1 cellular context compared by ENCODE assay signal in genomic region chr16:13436641-13437423, GRCh38.
TF ChIP-seq lines count a peak whose summit lies in the region.

No MANE protein-coding gene starts in this region.

TF ChIP-seq in HepG2, 621 proteins besides CTCF, POLR2A, EP300 and RAD21 (continued from another document and continues in another):
- no peak for TF ChIP-seq CEBPZ (IDR thresholded peaks at IDR 0.05; ENCODE audit: low read length)
- peak; percentile 48; the same call in 1 of the 2 replicates for TF ChIP-seq PITX1 (CRISPR knock-in tag; IDR thresholded peaks at IDR 0.05)
- peak; percentile 67 for TF ChIP-seq BHLHE40 (IDR thresholded peaks at IDR 0.05; ENCODE audit: low read length)
- no peak for TF ChIP-seq ZNF264 (CRISPR knock-in tag; IDR thresholded peaks at IDR 0.05)
- TF ChIP-seq PAXIP1 (CRISPR knock-in tag; conservative IDR thresholded peaks at IDR 0.05), result peak; percentile 71
- TF ChIP-seq ZNF354B (CRISPR knock-in tag; IDR thresholded peaks at IDR 0.05), result no peak
- no peak for TF ChIP-seq ZBTB26 (CRISPR knock-in tag; IDR thresholded peaks at IDR 0.05; ENCODE audit: borderline replicate concordance)
- no peak for TF ChIP-seq AHR (CRISPR knock-in tag; IDR thresholded peaks at IDR 0.05)
- TF ChIP-seq PBX2 (CRISPR knock-in tag; IDR thresholded peaks at IDR 0.05), result no peak
- TF ChIP-seq ZFP36L2 (CRISPR knock-in tag; IDR thresholded peaks at IDR 0.05), result no peak
- peak; percentile 57 for TF ChIP-seq SAP130 (CRISPR knock-in tag; IDR thresholded peaks at IDR 0.05; ENCODE audit: low read depth)
- no peak for TF ChIP-seq KIAA2018 (CRISPR knock-in tag; IDR thresholded peaks at IDR 0.05; ENCODE audit: borderline replicate concordance)
- no peak for TF ChIP-seq ZNF710 (CRISPR knock-in tag; IDR thresholded peaks at IDR 0.05; ENCODE audit: borderline replicate concordance)
- no peak for TF ChIP-seq BATF2 (CRISPR knock-in tag; IDR thresholded peaks at IDR 0.05)
- no peak for TF ChIP-seq ZNF747 (CRISPR knock-in tag; IDR thresholded peaks at IDR 0.05; ENCODE audit: borderline replicate concordance)
- TF ChIP-seq HNF1B (CRISPR knock-in tag; IDR thresholded peaks at IDR 0.05), result peak; percentile 85
- no peak for TF ChIP-seq ZNF441 (CRISPR knock-in tag; IDR thresholded peaks at IDR 0.05; ENCODE audit: borderline replicate concordance)
- TF ChIP-seq ZNF263 (CRISPR knock-in tag; IDR thresholded peaks at IDR 0.05), result no peak
- TF ChIP-seq ZNF350 (CRISPR knock-in tag; IDR thresholded peaks at IDR 0.05; ENCODE audit: borderline replicate concordance, low read depth), result 0 out of 2 replicates have a peak, but pooled peaks have one; percentile 21
- peak; percentile 74 for TF ChIP-seq ARID3A (IDR thresholded peaks at IDR 0.05; ENCODE audit: low read depth, low read length)
- no peak for TF ChIP-seq ZNF275 (CRISPR knock-in tag; IDR thresholded peaks at IDR 0.05; ENCODE audit: borderline replicate concordance)
- TF ChIP-seq KLF15 (CRISPR knock-in tag; IDR thresholded peaks at IDR 0.05; ENCODE audit: borderline replicate concordance), result no peak
- no peak for TF ChIP-seq ZNF12 (CRISPR knock-in tag; IDR thresholded peaks at IDR 0.05)
- TF ChIP-seq ZNF691 (CRISPR knock-in tag; IDR thresholded peaks at IDR 0.05; ENCODE audit: borderline replicate concordance, low read depth), result no peak
